ENCODE assay signal across 25 cellular contexts in the genomic region with DNA sequence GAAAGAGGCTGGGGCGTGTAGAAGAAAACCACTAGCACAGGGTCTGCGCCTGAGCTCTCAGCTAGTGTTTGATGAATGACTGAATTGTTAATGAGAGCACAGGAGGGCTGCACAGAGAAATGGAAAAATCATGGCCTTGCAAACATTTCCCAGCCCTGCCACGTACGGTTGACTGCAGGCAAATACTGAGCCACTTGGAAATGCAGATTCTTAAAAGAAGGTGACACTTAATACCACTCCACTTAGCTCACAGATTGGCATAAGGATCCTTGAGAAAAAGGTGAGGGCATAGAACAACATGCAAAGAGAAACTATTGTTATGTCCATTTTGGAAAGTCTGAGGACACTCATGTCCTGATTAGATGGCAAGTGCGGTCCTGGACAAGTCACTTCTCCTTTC.
"Had no signal": no experiment of that assay in that cellular context is flagged by ENCODE, and none has a peak within 500 bp of the region (broad histone marks: within the 10 kb centered on the region; RNA-seq: fewer than 3 reads in every experiment).

No MANE protein-coding gene starts in this region.

- H3K27me3 ChIP-seq: gastrocnemius medialis, neural progenitor cell, right lobe of liver, transverse colon had no signal

- H3K36me3 Mint-ChIP-seq: mesothelial cell of epicardium; naive B cell; natural killer cell treated with Interleukin-12 subunit alpha and Interleukin-12 subunit beta and Interleukin-15 and Interleukin-18, amount 100 ng/mL, for 72 hours; neural progenitor cell; stimulated activated naive B cell treated with anti-CD40 and anti-IgM and Interleukin-4, amounts not matched to agents 10 μg/mL and 1 μg/mL and 100 μg/mL, for 72 hours had no signal

- H3K27ac Mint-ChIP-seq: endodermal cell; mesothelial cell of epicardium; naive B cell; natural killer cell treated with Interleukin-12 subunit alpha and Interleukin-12 subunit beta and Interleukin-15 and Interleukin-18, amount 100 ng/mL, for 72 hours; neural progenitor cell; progenitor cell of endocrine pancreas; stimulated activated naive B cell treated with anti-CD40 and anti-IgM and Interleukin-4, amounts not matched to agents 10 μg/mL and 1 μg/mL and 100 μg/mL, for 72 hours; stimulated activated naive CD8-positive, alpha-beta T cell treated with anti-CD3 and anti-CD28 coated beads, Interleukin-15, amount 100 ng/mL, for 72 hours had no signal

- H3K4me3 ChIP-seq: dorsolateral prefrontal cortex, gastrocnemius medialis, mucosa of descending colon, neural progenitor cell, right lobe of liver, suprapubic skin, transverse colon had no signal

- H2AFZ ChIP-seq: neural progenitor cell, parathyroid adenoma had no signal

- H3K36me3 ChIP-seq: gastrocnemius medialis, neural progenitor cell, right lobe of liver, suprapubic skin, transverse colon had no signal

- ATAC-seq: esophagus mucosa; gastrocnemius medialis; mucosa of descending colon; natural killer cell treated with Interleukin-12 subunit alpha and Interleukin-12 subunit beta and Interleukin-15 and Interleukin-18, amount 100 ng/mL, for 72 hours; right lobe of liver; stimulated activated naive B cell treated with anti-CD40 and anti-IgM and Interleukin-4, amounts not matched to agents 10 μg/mL and 1 μg/mL and 100 μg/mL, for 72 hours; stimulated activated naive CD8-positive, alpha-beta T cell treated with anti-CD3 and anti-CD28 coated beads, Interleukin-15, amount 100 ng/mL, for 72 hours had no signal

- H3K4me1 ChIP-seq: gastrocnemius medialis, parathyroid adenoma, right lobe of liver, suprapubic skin, transverse colon had no signal

- FAIRE-seq: colon, keratinocyte, small intestine had no signal

- H3K27me3 Mint-ChIP-seq: stimulated activated naive CD8-positive, alpha-beta T cell treated with anti-CD3 and anti-CD28 coated beads, Interleukin-15, amount 100 ng/mL, for 72 hours had no signal

- H3K4me2 ChIP-seq: neural progenitor cell had no signal

- H3K9me3 ChIP-seq: gastrocnemius medialis, mucosa of descending colon, right lobe of liver, suprapubic skin, transverse colon had no signal

- H3K9ac ChIP-seq: neural progenitor cell, parathyroid adenoma had no signal

- H3K79me2 ChIP-seq: parathyroid adenoma had no signal

- H3K27ac ChIP-seq: dorsolateral prefrontal cortex, epithelial cell of prostate, gastrocnemius medialis, neural progenitor cell, parathyroid adenoma, right lobe of liver, suprapubic skin, transverse colon had no signal

- DNase-seq: dorsolateral prefrontal cortex; effector CD4-positive, alpha-beta T cell; foreskin fibroblast; gastrocnemius medialis; mesenchymal stem cell; mucosa of descending colon; naive B cell; right lobe of liver; small intestine; stimulated activated CD4-positive, alpha-beta T cell treated with anti-CD3 and anti-CD28 coated beads, Interleukin-15, amount 100 ng/mL, for 24 hours; stimulated activated CD4-positive, alpha-beta T cell treated with anti-CD3 and anti-CD28 coated beads, Interleukin-2, amount 100 ng/mL, for 48 hours; stimulated activated naive B cell treated with anti-CD40 and anti-IgM and Interleukin-4, amounts not matched to agents 10 μg/mL and 1 μg/mL and 100 μg/mL, for 72 hours; stimulated activated naive CD8-positive, alpha-beta T cell treated with anti-CD3 and anti-CD28 coated beads, Interleukin-15, amount 100 ng/mL, for 72 hours; transverse colon had no signal

- H3K4me1 Mint-ChIP-seq: endodermal cell; naive B cell; neural progenitor cell; stimulated activated naive B cell treated with anti-CD40 and anti-IgM and Interleukin-4, amounts not matched to agents 10 μg/mL and 1 μg/mL and 100 μg/mL, for 72 hours; stimulated activated naive CD8-positive, alpha-beta T cell treated with anti-CD3 and anti-CD28 coated beads, Interleukin-15, amount 100 ng/mL, for 72 hours had no signal

- H3K9me3 Mint-ChIP-seq: natural killer cell treated with Interleukin-12 subunit alpha and Interleukin-12 subunit beta and Interleukin-15 and Interleukin-18, amount 100 ng/mL, for 72 hours; neural progenitor cell had no signal

- H3K4me3 Mint-ChIP-seq: endodermal cell; mesothelial cell of epicardium; naive B cell; natural killer cell treated with Interleukin-12 subunit alpha and Interleukin-12 subunit beta and Interleukin-15 and Interleukin-18, amount 100 ng/mL, for 72 hours; neural progenitor cell; stimulated activated naive B cell treated with anti-CD40 and anti-IgM and Interleukin-4, amounts not matched to agents 10 μg/mL and 1 μg/mL and 100 μg/mL, for 72 hours; stimulated activated naive CD8-positive, alpha-beta T cell treated with anti-CD3 and anti-CD28 coated beads, Interleukin-15, amount 100 ng/mL, for 72 hours had no signal
